ENCODE assay signal across 26 cellular contexts in the genomic region with DNA sequence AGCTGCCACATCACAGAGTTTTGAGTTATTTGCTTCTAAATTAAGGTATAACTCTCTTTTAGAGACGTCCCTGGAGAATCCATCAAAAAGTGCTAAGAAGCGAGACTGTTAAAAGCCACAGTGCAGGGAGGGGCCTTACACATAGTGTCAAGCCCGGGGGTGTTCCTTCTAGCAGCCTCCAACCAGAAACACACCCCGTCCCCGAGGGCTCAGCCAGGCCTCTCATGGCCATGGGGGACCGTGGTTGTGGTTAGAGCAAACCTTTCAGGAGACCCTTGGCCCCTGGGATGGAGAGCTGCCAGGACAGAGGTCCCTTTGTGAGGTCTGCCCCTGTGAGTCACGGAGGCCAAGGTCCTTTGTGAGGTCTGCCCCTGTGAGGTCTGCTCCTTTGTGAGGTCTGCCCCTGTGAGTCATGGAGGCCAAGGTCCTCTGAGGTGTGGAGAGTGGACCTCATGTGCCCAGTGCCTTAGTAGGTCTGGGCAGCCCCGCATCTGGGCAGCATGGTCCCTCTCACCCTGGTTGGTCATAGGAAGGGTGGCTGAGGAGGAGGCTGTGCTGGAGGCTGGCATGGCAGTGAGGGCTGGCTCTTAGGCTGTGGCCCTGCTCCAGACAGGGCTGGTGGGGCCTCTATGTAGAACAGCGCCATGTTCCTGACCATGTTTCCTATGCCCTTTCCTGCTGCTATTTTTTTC. TPM values are rescaled to one million over a fixed set of nuclear protein-coding genes. Genes with fewer than 3 reads are reported as not detected.
DNase-seq lines count a peak whose midpoint lies in the region; ATAC-seq, FAIRE-seq and TF ChIP-seq lines count a peak whose summit lies in the region.
"Had no signal": no experiment of that assay in that cellular context is flagged by ENCODE, and none has a peak within 500 bp of the region (broad histone marks: within the 10 kb centered on the region; RNA-seq: fewer than 3 reads in every experiment).

No MANE protein-coding gene starts in this region.

- TF ChIP-seq EP300 in stomach (IDR thresholded peaks at IDR 0.05), result no peak

- ATAC-seq in Right ventricle myocardium inferior, result no peak
- ATAC-seq in heart right ventricle, result no peak
- ATAC-seq: lower lobe of right lung; sciatic nerve; stimulated activated naive CD8-positive, alpha-beta T cell treated with anti-CD3 and anti-CD28 coated beads, Interleukin-15, Interleukin-2, amounts not matched to agents 100 U/mL and 50 U/mL, for 24 hours had no signal

- 85 to 90% methylated on average over 9 of the region's 9 CpGs for WGBS in heart right ventricle, 2 donors
- 63 to 84% (median 78%) methylated on average over 8 to 9 of the region's 9 CpGs for WGBS in stomach, 5 donors

- H3K9me3 ChIP-seq in heart right ventricle, result no peaks in the 10 kb centered on the region
- H3K9me3 ChIP-seq in SJCRH30 (replicated peaks), result no peaks in the 10 kb centered on the region
- H3K9me3 ChIP-seq in stomach, result no peaks in the 10 kb centered on the region
- H3K9me3 ChIP-seq: esophagus squamous epithelium, lower lobe of right lung had no signal

- H3K4me1 ChIP-seq in heart right ventricle (peaks cover 0 to 24% (median 6%) of the 10 kb centered on the region in 9 donors), SJCRH30 (peaks cover 8% of the 10 kb centered on the region; the same call in 1 of the 2 replicates), stomach (peaks cover 37 to 72% (median 49%) of the 10 kb centered on the region in 4 donors)

- no peak overlapping the region for H3K27ac ChIP-seq in heart right ventricle
- no peak overlapping the region for H3K27ac ChIP-seq in SJCRH30
- H3K27ac ChIP-seq in stomach, result peak overlapping the region in 1 of 5 donors; percentile 15
- H3K27ac ChIP-seq: 22Rv1, C4-2B, esophagus squamous epithelium, lower lobe of right lung had no signal

- H3K4me3 ChIP-seq in heart right ventricle (no peak overlapping the region), SJCRH30 (no peak overlapping the region), stomach (no peak overlapping the region)
- H3K4me3 ChIP-seq: esophagus squamous epithelium, lower lobe of right lung had no signal

- peak; percentile 37 for DNase-seq in Right ventricle myocardium inferior (ENCODE audit: missing footprints)
- no peak for DNase-seq in heart right ventricle
- peak; percentile 56 to 60 for DNase-seq in SJCRH30
- peak; percentile 73 for DNase-seq in islet precursor cell
- peak; percentile 38 for DNase-seq in stomach
- no peak for DNase-seq in 8988T
- DNase-seq in frontal cortex (ENCODE audit: low spot score in 2 of 2), result no peak
- no peak for DNase-seq in CD1c-positive myeloid dendritic cell (ENCODE audit: extremely low spot score)
- DNase-seq: activated CD4-positive, alpha-beta memory T cell treated with anti-CD3 and anti-CD28 coated beads, Interleukin-2, amount 10 ng/mL, durations not matched to agents 7 days and 5 days; activated naive CD4-positive, alpha-beta T cell treated with anti-CD3 and anti-CD28 coated beads, Interleukin-2, amount 10 ng/mL, durations not matched to agents 7 days and 5 days; activated T-cell treated with anti-CD3 and anti-CD28 coated beads, Interleukin-2, amount 50 U/mL, for 24 hours; DMS 273 treated with DMSO at 0.1 percent for 48 hours; effector CD8-positive, alpha-beta T cell; esophagus squamous epithelium; glutamatergic neuron; NCI-H69; SHP77 treated with DMSO at 0.1 percent for 48 hours; stimulated activated CD4-positive, alpha-beta T cell treated with anti-CD3 and anti-CD28 coated beads, Interleukin-2, amount 100 ng/mL, for 24 hours; stimulated activated naive CD8-positive, alpha-beta T cell treated with anti-CD3 and anti-CD28 coated beads, Interleukin-15, Interleukin-2, amounts not matched to agents 100 U/mL and 50 U/mL, for 24 hours; T-helper 2 cell; trophoblast cell had no signal

- no peak for FAIRE-seq in frontal cortex (lab: Jason Lieb, UNC)
- FAIRE-seq: GM12892 had no signal

- TF ChIP-seq CTCF in heart right ventricle (IDR thresholded peaks at IDR 0.05), result no peak
- TF ChIP-seq CTCF in stomach (IDR thresholded peaks at IDR 0.05), result no peak

- H3K27me3 ChIP-seq in heart right ventricle, result peaks cover 0 to 19% (median 0%) of the 10 kb centered on the region in 7 donors
- H3K27me3 ChIP-seq in SJCRH30, result 0 out of 2 replicates have a peak, but pooled peaks cover 3% of the 10 kb centered on the region
- peaks cover 0 to 16% (median 2%) of the 10 kb centered on the region in 3 donors for H3K27me3 ChIP-seq in stomach

- H3K36me3 ChIP-seq in heart right ventricle (no peaks in the 10 kb centered on the region), SJCRH30 (no peaks in the 10 kb centered on the region), stomach (no peaks in the 10 kb centered on the region)
- H3K36me3 ChIP-seq: esophagus squamous epithelium, lower lobe of right lung had no signal

- no peak for TF ChIP-seq POLR2A in stomach (IDR thresholded peaks at IDR 0.05)

- intact Hi-C loops in Right ventricle myocardium inferior (cut with DNase I), result no loop called here
- intact Hi-C loops in heart right ventricle (cut with DNase I), result no loop called here
- intact Hi-C loops in stomach (cut with DNase I; ENCODE audit: low total_unique reads), result no loop called here

RNA-seq across cellular contexts. Expression of gene GNAZ, which starts 5.4 kb away (rescaled TPM):
- total RNA-seq in Right ventricle myocardium inferior (3.1 TPM), heart right ventricle (1 to 10 TPM; 1.5 to 4.2 (median 2.6) TPM), stomach (10 to 100 TPM in 4 of 5 donors, 1 to 10 TPM in 1; 7.6 to 18.8 (median 17.9) TPM), frontal cortex (183 TPM)
- polyA plus RNA-seq in heart right ventricle (1 to 10 TPM; 1.3 to 2.1 TPM), stomach (1 to 10 TPM; 4.3 to 8.6 (median 8.1) TPM)
- total RNA-seq in SJCRH30 (2014; rRNA removed; shearing (Covaris generic)), result 11.2 and 11.9 TPM in 2 replicates

Comparison
In these comparisons a context has a peak if more than half of its experiments do, and no peak if none do; other contexts are left out.
1. DNase-seq: peak in Right ventricle myocardium inferior (single experiment), SJCRH30 (2 of 2), islet precursor cell (single experiment) and stomach (single experiment); none in heart right ventricle (0 of 2), 8988T (single experiment), frontal cortex (0 of 2) and CD1c-positive myeloid dendritic cell (single experiment).